Comparison of ENCODE assay signal across 9 cellular contexts in genomic region chr4:110088670-110089069, GRCh38.
DNase-seq lines count a peak whose midpoint lies in the region; ATAC-seq and TF ChIP-seq lines count a peak whose summit lies in the region.
"Had no signal": no experiment of that assay in that cellular context is flagged by ENCODE, and none has a peak within 500 bp of the region (broad histone marks: within the 10 kb centered on the region; RNA-seq: fewer than 3 reads in every experiment).

No MANE protein-coding gene starts in this region.

- no peak for TF ChIP-seq POLR2A in heart left ventricle (IDR thresholded peaks at IDR 0.05)

- no peak overlapping the region for H2BK120ac ChIP-seq in mesendoderm (ENCODE audit: low read depth, low read length)

- peak overlapping the region; percentile 71 for H3K23ac ChIP-seq in mesendoderm (ENCODE audit: low read length)

- no peak overlapping the region for H3K9ac ChIP-seq in mesendoderm (ENCODE audit: low read length)

- H3K79me2 ChIP-seq in mesendoderm (ENCODE audit: control insufficient read depth, insufficient read depth, low read length): peaks cover 1% of the 10 kb centered on the region

- no peak overlapping the region for H3K4ac ChIP-seq in mesendoderm (ENCODE audit: low read depth, low read length)

- H3K4me1 ChIP-seq in mesendoderm (ENCODE audit: control insufficient read depth, low read depth, low read length) (peaks cover 4% of the 10 kb centered on the region), heart left ventricle (peaks cover 0 to 23% (median 13%) of the 10 kb centered on the region in 12 donors)
- H3K4me1 ChIP-seq: testis had no signal

- no peaks in the 10 kb centered on the region for H3K9me3 ChIP-seq in heart left ventricle
- H3K9me3 ChIP-seq: testis had no signal

- H3K18ac ChIP-seq in mesendoderm (ENCODE audit: low read length): peak overlapping the region; percentile 80

- peaks cover under 1% of the 10 kb centered on the region for H3K79me1 ChIP-seq in mesendoderm (ENCODE audit: low read length)

- H3K4me3 ChIP-seq in mesendoderm (ENCODE audit: low read length) (no peak overlapping the region), heart left ventricle (no peak overlapping the region)
- H3K4me3 ChIP-seq: testis had no signal

- ATAC-seq in GM19023 (IDR thresholded peaks at IDR 0.05; ENCODE audit: unreplicated experiment): peak; percentile 69
- peak; percentile 68 for ATAC-seq in HG02884 (IDR thresholded peaks at IDR 0.05; ENCODE audit: unreplicated experiment)
- ATAC-seq in heart left ventricle: no peak

- H3K27me3 ChIP-seq in mesendoderm (ENCODE audit: insufficient read depth, low read length, poor library complexity): no peaks in the 10 kb centered on the region
- H3K27me3 ChIP-seq in heart left ventricle: peaks cover 0 to 6% (median 0%) of the 10 kb centered on the region in 9 donors
- H3K27me3 ChIP-seq: testis had no signal

- intact Hi-C loops in heart left ventricle (cut with DNase I): no loop called here

- TF ChIP-seq CTCF in heart left ventricle (IDR thresholded peaks at IDR 0.05): no peak

- peak overlapping the region; percentile 63 for H3K56ac ChIP-seq in mesendoderm (ENCODE audit: low read length)

- H3K27ac ChIP-seq in mesendoderm (ENCODE audit: low read depth, low read length) (no peak overlapping the region), heart left ventricle (no peak overlapping the region)
- H3K27ac ChIP-seq: testis had no signal

- no peak overlapping the region for H3K4me2 ChIP-seq in mesendoderm (ENCODE audit: low read length)

- no peak overlapping the region for H4K8ac ChIP-seq in mesendoderm (ENCODE audit: low read depth, low read length)

- H2BK5ac ChIP-seq in mesendoderm (ENCODE audit: low read length): no peak overlapping the region

- no peak overlapping the region for H2AK5ac ChIP-seq in mesendoderm (ENCODE audit: low read length)

- WGBS in mesendoderm (ENCODE audit: extremely low coverage, insufficient coverage, low lambda C conversion rate): no CpG with 5 or more reads among the region's 4 CpGs
- 79 to 91% (median 84%) methylated on average over 4 of the region's 4 CpGs for WGBS in heart left ventricle, 4 donors

- H2BK15ac ChIP-seq in mesendoderm (replicated peaks; ENCODE audit: low read depth): peak overlapping the region; percentile 8

- H3K36me3 ChIP-seq in mesendoderm (ENCODE audit: control insufficient read depth, insufficient read depth, low read length): no peaks in the 10 kb centered on the region
- H3K36me3 ChIP-seq in heart left ventricle: no peaks in the 10 kb centered on the region

- DNase-seq in SW480 (ENCODE audit: low spot score): peak; percentile 67
- peak; percentile 85 for DNase-seq in mesendoderm
- no peak for DNase-seq in NCI-H2107 treated with DMSO at 0.1 percent for 48 hours (lab: John Stamatoyannopoulos, UW; ENCODE audit: unreplicated experiment)
- no peak for DNase-seq in heart left ventricle
- no peak for DNase-seq in amygdala (lab: John Stamatoyannopoulos, UW)
- DNase-seq in germinal center (ENCODE audit: low spot score): no peak
- DNase-seq: testis had no signal

- H4K5ac ChIP-seq in mesendoderm (ENCODE audit: low read length): no peak overlapping the region

Comparison
In these comparisons a context has a peak if more than half of its experiments do, and no peak if none do; other contexts are left out.
1. ATAC-seq: peak in GM19023 (single experiment) and HG02884 (single experiment); none in heart left ventricle (0 of 4).
2. DNase-seq: peak in SW480 (single experiment) and mesendoderm (single experiment); none in NCI-H2107 treated with DMSO at 0.1 percent for 48 hours (single experiment), heart left ventricle (0 of 5), amygdala (0 of 56) and germinal center (single experiment).